ENCODE assay signal across 17 cellular contexts in the genomic region with DNA sequence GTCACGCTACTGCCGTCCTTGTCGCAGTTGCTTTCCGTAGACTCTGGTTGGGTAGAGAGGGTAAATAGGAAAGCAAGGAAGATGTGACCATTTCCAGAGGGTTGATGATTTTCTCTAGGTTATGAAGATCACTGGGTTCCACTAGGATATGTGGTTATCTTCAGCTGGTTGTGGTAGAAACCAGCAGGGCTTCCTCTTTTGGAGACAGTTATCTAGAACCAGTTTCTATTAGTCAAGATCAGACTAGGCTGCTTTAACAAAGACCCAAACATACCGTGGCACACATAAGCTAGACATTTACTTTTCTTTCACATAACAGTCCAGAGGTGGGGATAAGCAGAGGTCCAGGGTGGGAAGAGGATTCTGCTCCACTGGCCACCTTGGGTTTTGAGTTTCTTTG. TPM values are rescaled to one million over a fixed set of nuclear protein-coding genes. Genes with fewer than 3 reads are reported as not detected.
DNase-seq lines count a peak whose midpoint lies in the region; ATAC-seq, FAIRE-seq and TF ChIP-seq lines count a peak whose summit lies in the region.
"Had no signal": no experiment of that assay in that cellular context is flagged by ENCODE, and none has a peak within 500 bp of the region (broad histone marks: within the 10 kb centered on the region; RNA-seq: fewer than 3 reads in every experiment).

No MANE protein-coding gene starts in this region.

- no peak for FAIRE-seq in K562 (lab: Jason Lieb, UNC)

- no peak for TF ChIP-seq CTCF in OCI-LY3 (IDR thresholded peaks at IDR 0.05; ENCODE audit: low read depth, low read length)
- no peak for TF ChIP-seq CTCF in K562 (IDR thresholded peaks at IDR 0.05 in 2 of 3, conservative IDR thresholded peaks at IDR 0.05 in 1 of 3; ENCODE audit: insufficient read depth in 2 of 3, low read depth in 1 of 3, low read length in 3 of 3)
- no peak for TF ChIP-seq CTCF in GM10266 (IDR thresholded peaks at IDR 0.05; ENCODE audit: control insufficient read depth, insufficient read depth, low read depth, missing control alignments)

- H3K36me3 ChIP-seq in OCI-LY3 (replicated peaks; ENCODE audit: low read depth, low read length) = no peaks in the 10 kb centered on the region
- H3K36me3 ChIP-seq in K562 (ENCODE audit: control insufficient read depth, insufficient read depth, low read length) = no peaks in the 10 kb centered on the region
- H3K36me3 ChIP-seq: SJCRH30 had no signal

- DNase-seq in right cardiac atrium (no peak), Right ventricle myocardium superior (no peak), K562 (ENCODE audit: extremely low read depth in 1 of 4, low spot score in 3 of 4) (no peak), NCI-H1105 treated with DMSO at 0.1 percent for 48 hours (lab: John Stamatoyannopoulos, UW) (no peak), GM10266 (ENCODE audit: extremely low spot score) (no peak), nucleus accumbens (lab: John Stamatoyannopoulos, UW) (no peak)
- DNase-seq: DMS 273 treated with DMSO at 0.1 percent for 48 hours, GF-D8, Karpas-422, MM.1S, NCI-H1436 treated with DMSO at 0.1 percent for 48 hours, NCI-H2081, NCI-H510A treated with DMSO at 0.1 percent for 48 hours, NCI-H82, SJCRH30 had no signal

- H2AFZ ChIP-seq in OCI-LY3 (ENCODE audit: low read depth, low read length) (no peak overlapping the region), K562 (ENCODE audit: low read depth, low read length) (no peak overlapping the region)

- intact Hi-C loops in right cardiac atrium (cut with DNase I) = no loop called here
- intact Hi-C loops in Right ventricle myocardium superior (cut with DNase I) = no loop called here
- intact Hi-C loops in K562 (cut with micrococcal nuclease) = no loop called here

- no peak for TF ChIP-seq POLR2A in K562 (conservative IDR thresholded peaks at IDR 0.05)

- H3K9me1 ChIP-seq in K562 (ENCODE audit: control insufficient read depth, insufficient read depth, low read length) = no peaks in the 10 kb centered on the region

- no peaks in the 10 kb centered on the region for H3K4me1 ChIP-seq in right cardiac atrium (ENCODE audit: control insufficient read depth, insufficient read depth, low read length)
- peaks cover 12% of the 10 kb centered on the region for H3K4me1 ChIP-seq in OCI-LY3 (ENCODE audit: low read length)
- no peaks in the 10 kb centered on the region for H3K4me1 ChIP-seq in K562 (replicated peaks in 1 of 2; ENCODE audit: control insufficient read depth in 2 of 2, insufficient read depth in 2 of 2, low read length in 2 of 2)
- H3K4me1 ChIP-seq: SJCRH30 had no signal

- H3K4me2 ChIP-seq in OCI-LY3 (ENCODE audit: low read length) (peak overlapping the region; percentile 55), K562 (ENCODE audit: insufficient read depth, low read length) (no peak overlapping the region)

- H3K4me3 ChIP-seq in right cardiac atrium (ENCODE audit: low read length) (no peak overlapping the region), OCI-LY3 (ENCODE audit: low read length) (no peak overlapping the region), K562 (no peak overlapping the region)
- H3K4me3 ChIP-seq: SJCRH30 had no signal

- H3K9me3 ChIP-seq in right cardiac atrium (ENCODE audit: control insufficient read depth, low read length) (no peaks in the 10 kb centered on the region), OCI-LY3 (ENCODE audit: insufficient read depth, low read length) (no peaks in the 10 kb centered on the region), K562 (replicated peaks; ENCODE audit: control insufficient read depth, insufficient read depth, low read depth, low read length) (no peaks in the 10 kb centered on the region)
- H3K9me3 ChIP-seq: SJCRH30 had no signal

- H3K9ac ChIP-seq in OCI-LY3 (ENCODE audit: low read length) (no peak overlapping the region), K562 (ENCODE audit: insufficient read depth in 1 of 2, low read depth in 2 of 2, low read length in 2 of 2) (no peak overlapping the region)

- H3K27ac ChIP-seq in right cardiac atrium (ENCODE audit: low read length) (peak overlapping the region; percentile 17), OCI-LY3 (ENCODE audit: low read length) (no peak overlapping the region), K562 (ENCODE audit: extremely low read depth, low read depth, low read length) (no peak overlapping the region)
- H3K27ac ChIP-seq: C4-2B, SJCRH30 had no signal

- no peaks in the 10 kb centered on the region for H3K27me3 ChIP-seq in right cardiac atrium (ENCODE audit: control insufficient read depth, insufficient read depth)
- no peaks in the 10 kb centered on the region for H3K27me3 ChIP-seq in OCI-LY3 (ENCODE audit: low read depth, low read length)
- H3K27me3 ChIP-seq in K562 (ENCODE audit: control insufficient read depth in 2 of 2, insufficient read depth in 2 of 2, low read length in 2 of 2) = no peaks in the 10 kb centered on the region
- H3K27me3 ChIP-seq: SJCRH30 had no signal

- H3K79me2 ChIP-seq in OCI-LY3 (ENCODE audit: low read length) = no peaks in the 10 kb centered on the region
- H3K79me2 ChIP-seq in K562 (ENCODE audit: control insufficient read depth, insufficient read depth, low read length) = no peaks in the 10 kb centered on the region

- H4K20me1 ChIP-seq in OCI-LY3 (ENCODE audit: insufficient read depth, low read length) (no peaks in the 10 kb centered on the region), K562 (replicated peaks; ENCODE audit: control insufficient read depth, insufficient read depth, low read length) (no peaks in the 10 kb centered on the region)

- TF ChIP-seq RAD21 in K562 (CRISPR knock-in tag; conservative IDR thresholded peaks at IDR 0.05 in 1 of 2, IDR thresholded peaks at IDR 0.05 in 1 of 2) = no peak

- ATAC-seq in right cardiac atrium = no peak
- ATAC-seq in Right ventricle myocardium superior (ENCODE audit: poor library complexity) = no peak
- no peak for ATAC-seq in K562

- no TSS peak for BruUV-seq in K562 (replicated peaks; lab: Mats Ljungman, UMichigan)

- no peak for TF ChIP-seq EP300 in K562 (IDR thresholded peaks at IDR 0.05; ENCODE audit: low read length)

- POLR2A ChIA-PET in K562 (lab: Yijun Ruan, JAX) = no interaction called here

- CTCF ChIA-PET in K562 (lab: Yijun Ruan, JAX; ENCODE audit: low intra/inter-chr PET ratio) = no interaction called here

- in situ Hi-C loops in K562 (cut with MboI) = no loop called here

- WGBS in right cardiac atrium = 93% methylated on average over 5 of the region's 5 CpGs
- WGBS in K562 (ENCODE audit: insufficient coverage, low coverage, missing lambda C conversion rate) = 34% methylated on average over 5 of the region's 5 CpGs

TF ChIP-seq in K562, 482 proteins besides CTCF, POLR2A, EP300 and RAD21:
- no peak for TF ChIP-seq KDM5B (IDR thresholded peaks at IDR 0.05; ENCODE audit: insufficient replicate concordance, low read depth, low read length)
- 0 out of 2 replicates have a peak, but pooled peaks have one; percentile 24 for TF ChIP-seq SPI1 (IDR thresholded peaks at IDR 0.05; ENCODE audit: borderline replicate concordance, low read depth, low read length)

RNA-seq across cellular contexts. Expression of a gene that starts 59.6 kb away (rescaled TPM):
- 10 to 100 TPM; 28.7 to 30.2 (median 29.0) TPM for total RNA-seq in right cardiac atrium
- polyA plus RNA-seq in right cardiac atrium = 17.8 TPM
- 36.3 TPM for total RNA-seq in Right ventricle myocardium superior
- 13.1 and 34.5 TPM in 2 replicates for total RNA-seq in K562 (2011; cell fraction: chromatin; rRNA removed; ENCODE audit: low replicate concordance)
- 5.7 and 7.4 TPM in 2 replicates for total RNA-seq in K562 (2011; cell fraction: nucleolus; rRNA removed)
- 15.3 and 21.3 TPM in 2 replicates for total RNA-seq in K562 (2011; cell fraction: nucleoplasm; rRNA removed)
- total RNA-seq in K562 (2014; rRNA removed) = 20.8 and 21.6 TPM in 2 replicates
- total RNA-seq in K562 (2014; rRNA removed; fragmentation: Illumina TruSeq; extraction: Trizol) = 50.4 and 54.1 TPM in 2 replicates
- total RNA-seq in K562 (2015; rRNA removed; fragmentation: Illumina TruSeq; extraction: Trizol) = 37.0 and 39.1 TPM in 2 replicates
- 26.1 and 27.4 TPM in 2 replicates for total RNA-seq in K562 (2021)
- 39.7 and 55.0 TPM in 2 replicates for polyA plus RNA-seq in K562 (2011; rRNA removed)
- polyA plus RNA-seq in K562 (2011; cell fraction: cytosol; rRNA removed) = 19.7 and 27.0 TPM in 2 replicates
- 22.2 and 33.5 TPM in 2 replicates for polyA plus RNA-seq in K562 (2011; cell fraction: nucleus; rRNA removed)
- polyA plus RNA-seq in K562 (2012) = 13.9 and 20.0 TPM in 2 replicates
- 33.7 and 37.1 TPM in 2 replicates for polyA plus RNA-seq in K562 (2014; fragmentation: Illumina TruSeq; extraction: Trizol)
- 10 to 100 TPM; 84.9 to 90.6 TPM for polyA plus RNA-seq in K562 (2014; fragmentation: Nextera tagmentation; extraction: Ambion mirVana)
- polyA plus RNA-seq in K562 (2014; rRNA removed) = 22.9 and 26.6 TPM in 2 replicates
- polyA minus RNA-seq in K562 (2011; rRNA and poly(A)+ RNA removed) = 64.9 and 69.3 TPM in 2 replicates
- polyA minus RNA-seq in K562 (2011; cell fraction: cytosol; rRNA and poly(A)+ RNA removed) = 11.0 and 20.1 TPM in 2 replicates
- polyA minus RNA-seq in K562 (2011; cell fraction: nucleus; rRNA and poly(A)+ RNA removed) = 11.4 and 17.1 TPM in 2 replicates

RNA-seq across cellular contexts. Expression of a gene that starts 59.9 kb away (rescaled TPM):
- 1 to 10 TPM in 3 of 4 donors, under 1 TPM in 1; 0.92 to 1.8 (median 1.1) TPM for total RNA-seq in right cardiac atrium
- 0.43 TPM for polyA plus RNA-seq in right cardiac atrium
- total RNA-seq in Right ventricle myocardium superior = 0.54 TPM
- 0.39 TPM in 1 of 2 replicates, not detected in the other for total RNA-seq in K562 (2011; cell fraction: chromatin; rRNA removed; ENCODE audit: low replicate concordance)
- not detected in 2 replicates for total RNA-seq in K562 (2011; cell fraction: nucleolus; rRNA removed)
- not detected in 2 replicates for total RNA-seq in K562 (2011; cell fraction: nucleoplasm; rRNA removed)
- 0.08 TPM in 1 of 2 replicates, not detected in the other for total RNA-seq in K562 (2014; rRNA removed)
- 0.15 TPM in 1 of 2 replicates, not detected in the other for total RNA-seq in K562 (2014; rRNA removed; fragmentation: Illumina TruSeq; extraction: Trizol)
- total RNA-seq in K562 (2015; rRNA removed; fragmentation: Illumina TruSeq; extraction: Trizol) = 0.08 TPM in 1 of 2 replicates, not detected in the other
- 0.07 TPM in 1 of 2 replicates, not detected in the other for total RNA-seq in K562 (2021)
- polyA plus RNA-seq in K562 (2011; rRNA removed) = 0.06 and 0.08 TPM in 2 replicates
- polyA plus RNA-seq in K562 (2011; cell fraction: cytosol; rRNA removed) = not detected in 2 replicates
- polyA plus RNA-seq in K562 (2011; cell fraction: nucleus; rRNA removed) = 0.07 TPM in 1 of 2 replicates, not detected in the other
- 0.08 and 0.11 TPM in 2 replicates for polyA plus RNA-seq in K562 (2012)
- polyA plus RNA-seq in K562 (2014; fragmentation: Illumina TruSeq; extraction: Trizol) = 0.14 TPM in 1 of 2 replicates, not detected in the other
- polyA plus RNA-seq in K562 (2014; fragmentation: Nextera tagmentation; extraction: Ambion mirVana) = under 1 TPM in 1 of 2 experiments, not detected in 1; 0.14 TPM
- polyA plus RNA-seq in K562 (2014; rRNA removed) = 0.16 TPM in 1 of 2 replicates, not detected in the other
- not detected in 2 replicates for polyA minus RNA-seq in K562 (2011; rRNA and poly(A)+ RNA removed)
- not detected in 2 replicates for polyA minus RNA-seq in K562 (2011; cell fraction: cytosol; rRNA and poly(A)+ RNA removed)
- polyA minus RNA-seq in K562 (2011; cell fraction: nucleus; rRNA and poly(A)+ RNA removed) = 0.13 and 0.33 TPM in 2 replicates
